ENCODE assay signal across 8 cellular contexts in the genomic region with DNA sequence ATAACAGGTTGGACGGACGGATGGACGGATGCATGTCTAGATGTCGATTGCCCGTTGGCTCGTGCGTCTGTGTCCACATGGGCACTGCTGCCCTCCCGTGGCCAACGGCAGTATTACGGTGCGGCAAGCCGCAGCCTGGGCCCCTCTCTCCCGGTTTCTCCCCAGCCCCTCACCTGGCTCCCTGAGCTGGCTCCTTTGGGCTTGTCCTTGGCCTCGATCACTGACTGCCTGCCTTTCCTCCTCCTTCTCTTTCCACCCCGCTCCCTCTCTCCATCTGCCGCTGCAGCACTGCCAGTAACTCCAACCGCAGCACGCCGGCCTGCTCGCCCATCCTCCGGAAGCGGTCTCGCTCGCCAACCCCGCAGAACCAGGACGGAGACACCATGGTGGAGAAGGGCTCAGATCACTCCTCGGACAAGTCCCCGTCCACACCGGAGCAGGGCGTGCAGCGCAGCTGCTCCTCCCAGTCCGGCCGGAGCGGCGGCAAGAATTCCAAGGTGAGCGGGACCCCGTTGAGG.
DNase-seq lines count a peak whose midpoint lies in the region; ATAC-seq, FAIRE-seq and TF ChIP-seq lines count a peak whose summit lies in the region.

No MANE protein-coding gene starts in this region.

- H3K4me1 ChIP-seq in SJSA1 (replicated peaks), result no peaks in the 10 kb centered on the region
- H3K4me1 ChIP-seq in pancreas, result peaks cover 0 to 3% (median 0%) of the 10 kb centered on the region in 3 donors
- H3K4me1 ChIP-seq in upper lobe of right lung, result peaks cover 3% of the 10 kb centered on the region

- no peaks in the 10 kb centered on the region for H3K36me3 ChIP-seq in SJSA1
- no peaks in the 10 kb centered on the region for H3K36me3 ChIP-seq in pancreas
- no peaks in the 10 kb centered on the region for H3K36me3 ChIP-seq in upper lobe of right lung

- WGBS in pancreas, 2 donors, result 44 to 46% methylated on average over 37 of the region's 37 CpGs

- H3K9me3 Mint-ChIP-seq in activated naive CD4-positive, alpha-beta T cell treated with anti-CD3 and anti-CD28 coated beads for 36 hours, result no peaks in the 10 kb centered on the region

- CTCF ChIA-PET in activated naive CD4-positive, alpha-beta T cell treated with anti-CD3 and anti-CD28 coated beads for 36 hours (lab: Charles Lee), result interaction anchor here (0.6 to 1.7 kb wide), 22 partner anchors 9 to 316 kb away, joined by 3 to 9 read pairs (median 4); no protein-coding TSS in a partner anchor

- intact Hi-C loops in activated naive CD4-positive, alpha-beta T cell treated with anti-CD3 and anti-CD28 coated beads for 36 hours (cut with micrococcal nuclease), result loop anchor here (1.0 to 5.0 kb wide), 5 partner anchors 66 to 466 kb away; no protein-coding TSS in a partner anchor
- intact Hi-C loops in pancreas (cut with DNase I), result loop anchor here in 2 of 3 donors (5.0 kb wide), 2 partner anchors 65 to 130 kb away; no protein-coding TSS in a partner anchor
- intact Hi-C loops in upper lobe of right lung (cut with DNase I), result no loop called here

- H3K27me3 ChIP-seq in SJSA1 (replicated peaks) (no peaks in the 10 kb centered on the region), pancreas (peaks cover 0 to 5% (median 2%) of the 10 kb centered on the region in 4 donors), upper lobe of right lung (peaks cover 4% of the 10 kb centered on the region)

- peaks cover 9% of the 10 kb centered on the region for H3K4me1 Mint-ChIP-seq in activated naive CD4-positive, alpha-beta T cell treated with anti-CD3 and anti-CD28 coated beads for 36 hours (ENCODE audit: low read depth)

- H3K9me3 ChIP-seq in SJSA1 (replicated peaks) (no peaks in the 10 kb centered on the region), pancreas (no peaks in the 10 kb centered on the region), upper lobe of right lung (no peaks in the 10 kb centered on the region)

- peak; percentile 81 to 92 (median 88) for TF ChIP-seq CTCF in pancreas (IDR thresholded peaks at IDR 0.05)
- peak; percentile 89 for TF ChIP-seq CTCF in upper lobe of right lung (IDR thresholded peaks at IDR 0.05)

- H3K4me3 ChIP-seq in SJSA1 (no peak overlapping the region), pancreas (no peak overlapping the region), upper lobe of right lung (no peak overlapping the region)

- ATAC-seq in GM18520 (IDR thresholded peaks at IDR 0.05; ENCODE audit: unreplicated experiment) (peak; percentile 40), HG03520 (IDR thresholded peaks at IDR 0.05; ENCODE audit: unreplicated experiment) (peak; percentile 71), pancreas (peak; percentile 57 to 79 (median 75)), upper lobe of right lung (peak; percentile 79)

- H3K27ac ChIP-seq in SJSA1, result no peak overlapping the region
- H3K27ac ChIP-seq in pancreas, result no peak overlapping the region
- no peak overlapping the region for H3K27ac ChIP-seq in upper lobe of right lung

- H3K27ac Mint-ChIP-seq in activated naive CD4-positive, alpha-beta T cell treated with anti-CD3 and anti-CD28 coated beads for 36 hours, result no peak overlapping the region

- peaks cover 2% of the 10 kb centered on the region for H3K36me3 Mint-ChIP-seq in activated naive CD4-positive, alpha-beta T cell treated with anti-CD3 and anti-CD28 coated beads for 36 hours (ENCODE audit: low read depth)

- peaks cover 2% of the 10 kb centered on the region for H3K27me3 Mint-ChIP-seq in activated naive CD4-positive, alpha-beta T cell treated with anti-CD3 and anti-CD28 coated beads for 36 hours (ENCODE audit: low read depth)

- DNase-seq in AG20443 (ENCODE audit: low spot score) (peak; percentile 88), SJSA1 (ENCODE audit: low read depth in 1 of 2, low spot score in 2 of 2) (peak; percentile 19 to 57), frontal cortex (ENCODE audit: low spot score in 2 of 2) (peak; percentile 73 to 81), pancreas (peak; percentile 27 to 93 (median 73)), upper lobe of right lung (peak; percentile 81)
- peak; percentile 78 for DNase-seq in activated naive CD4-positive, alpha-beta T cell treated with anti-CD3 and anti-CD28 coated beads for 36 hours

- no peak overlapping the region for H3K4me3 Mint-ChIP-seq in activated naive CD4-positive, alpha-beta T cell treated with anti-CD3 and anti-CD28 coated beads for 36 hours

- FAIRE-seq in frontal cortex (lab: Jason Lieb, UNC), result no peak
- FAIRE-seq in pancreas (lab: Jason Lieb, UNC), result no peak

Comparison
In these comparisons a context has a peak if more than half of its experiments do, and no peak if none do; other contexts are left out.
1. DNase-seq: peak in every context shown above with its lines; median percentile 88 in AG20443; 81 in upper lobe of right lung; 78 in activated naive CD4-positive, alpha-beta T cell treated with anti-CD3 and anti-CD28 coated beads for 36 hours; 77 in frontal cortex; 73 in pancreas; 38 in SJSA1.